In genomic region chr3:190594171-190594570, GRCh38 we compare ENCODE assay signal across 25 cellular contexts.
"Had no signal": no experiment of that assay in that cellular context is flagged by ENCODE, and none has a peak within 500 bp of the region (broad histone marks: within the 10 kb centered on the region; RNA-seq: fewer than 3 reads in every experiment).

No MANE protein-coding gene starts in this region.

- H3K9me3 ChIP-seq: breast epithelium, colonic mucosa, gastrocnemius medialis, left ventricle myocardium inferior, mucosa of descending colon, neutrophil, right lobe of liver, testis, transverse colon, uterus had no signal

- H3K27ac Mint-ChIP-seq: activated CD4-positive, alpha-beta T cell treated with anti-CD3 and anti-CD28 coated beads for 36 hours; nephron progenitor cell; T-helper 1 cell treated with Interleukin-12 subunit alpha and Interleukin-12 subunit beta and Interleukin-4 antibody, amounts not matched to agents 30 μg/mL and 1 μg/mL, for 36 hours had no signal

- H3K36me3 ChIP-seq: breast epithelium, colonic mucosa, gastrocnemius medialis, left ventricle myocardium inferior, neutrophil, transverse colon, uterus had no signal

- H3K4me3 Mint-ChIP-seq: activated CD4-positive, alpha-beta T cell treated with anti-CD3 and anti-CD28 coated beads for 36 hours; nephron progenitor cell; T-helper 1 cell treated with Interleukin-12 subunit alpha and Interleukin-12 subunit beta and Interleukin-4 antibody, amounts not matched to agents 30 μg/mL and 1 μg/mL, for 36 hours had no signal

- H3K4me3 ChIP-seq: breast epithelium, colonic mucosa, gastrocnemius medialis, left ventricle myocardium inferior, mucosa of descending colon, right lobe of liver, testis, transverse colon, uterus had no signal

- FAIRE-seq: islet of Langerhans had no signal

- ATAC-seq: activated CD4-positive, alpha-beta T cell treated with anti-CD3 and anti-CD28 coated beads for 36 hours; activated naive CD4-positive, alpha-beta T cell treated with anti-CD3 and anti-CD28 coated beads, Interleukin-2, amount 50 U/mL, for 72 hours; gastrocnemius medialis; mucosa of descending colon; right lobe of liver; stimulated activated naive CD8-positive, alpha-beta T cell treated with anti-CD3 and anti-CD28 coated beads, Interleukin-15, Interleukin-2, amounts not matched to agents 100 U/mL and 50 U/mL, for 24 hours had no signal

- H3K27ac ChIP-seq: breast epithelium, colonic mucosa, gastrocnemius medialis, left ventricle myocardium inferior, neutrophil, testis, transverse colon, uterus had no signal

- H3K4me1 ChIP-seq: breast epithelium, colonic mucosa, gastrocnemius medialis, testis, transverse colon, uterus had no signal

- DNase-seq: activated CD4-positive, alpha-beta T cell treated with anti-CD3 and anti-CD28 coated beads for 36 hours; activated CD4-positive, CD25-positive, alpha-beta regulatory T cell; activated naive CD4-positive, alpha-beta T cell; activated T-cell treated with anti-CD3 and anti-CD28 coated beads, Interleukin-2, amount 50 U/mL, for 48 hours; cerebellar nuclear complex; colonic mucosa; effector CD8-positive, alpha-beta T cell; gastrocnemius medialis; glutamatergic neuron; left ventricle myocardium inferior; mucosa of descending colon; nephron progenitor cell; right lobe of liver; stimulated activated CD4-positive, alpha-beta T cell treated with anti-CD3 and anti-CD28 coated beads, Interleukin-12 subunit alpha, Interleukin-12 subunit beta, amount 100 ng/mL, for 4 hours; stimulated activated CD4-positive, alpha-beta T cell treated with anti-CD3 and anti-CD28 coated beads, Interleukin-4, amount 100 ng/mL, for 1 hour; stimulated activated naive CD8-positive, alpha-beta T cell treated with anti-CD3 and anti-CD28 coated beads, Interleukin-15, Interleukin-2, amounts not matched to agents 100 U/mL and 50 U/mL, for 24 hours; SW 1271; testis; transverse colon; uterus had no signal

- H3K27me3 ChIP-seq: breast epithelium, colonic mucosa, gastrocnemius medialis, neutrophil, right lobe of liver, testis, transverse colon, uterus had no signal

- H3K9me3 Mint-ChIP-seq: nephron progenitor cell had no signal

- H3K27me3 Mint-ChIP-seq: activated CD4-positive, alpha-beta T cell treated with anti-CD3 and anti-CD28 coated beads for 36 hours had no signal
